ENCODE assay signal across 8 cellular contexts in the genomic region with DNA sequence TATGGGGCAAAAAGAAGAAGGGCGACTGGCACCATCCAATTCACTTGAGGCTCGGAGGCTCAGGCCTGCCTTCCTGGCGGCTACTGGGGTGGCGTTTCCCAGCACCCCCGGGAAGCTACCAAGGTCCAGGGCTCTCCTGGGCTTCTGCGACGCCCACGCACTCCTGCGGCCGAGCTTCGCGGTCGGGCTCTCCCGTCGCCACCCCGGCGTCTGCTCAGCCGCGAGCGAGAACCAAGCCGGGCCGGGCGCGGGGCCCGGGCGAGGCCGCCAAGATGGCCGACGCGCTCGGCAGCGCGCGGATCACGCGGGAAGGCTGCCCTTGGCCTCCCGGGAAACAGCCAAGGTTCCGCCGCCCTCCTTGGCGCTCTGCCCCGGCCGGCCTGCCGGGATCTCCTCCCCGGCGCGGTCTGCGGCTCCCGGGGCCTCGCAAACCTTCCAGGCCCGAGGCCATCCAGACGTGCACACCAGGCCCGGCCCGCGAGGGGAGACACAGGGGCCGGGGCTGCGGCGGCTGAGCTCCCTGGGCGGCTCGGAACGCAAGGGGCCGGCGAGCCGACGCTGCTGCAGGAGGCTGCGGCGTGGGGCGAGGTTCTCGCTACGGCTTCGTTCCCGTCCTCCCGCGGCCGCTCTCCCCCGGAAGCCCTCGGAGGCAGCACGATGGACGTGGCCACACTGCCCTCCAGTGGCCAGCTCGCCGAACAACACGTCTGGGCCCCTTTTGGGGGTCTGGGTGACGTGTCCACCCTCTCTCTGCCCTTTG. TPM values are rescaled to one million over a fixed set of nuclear protein-coding genes. Genes with fewer than 3 reads are reported as not detected.
DNase-seq lines count a peak whose midpoint lies in the region; ATAC-seq and TF ChIP-seq lines count a peak whose summit lies in the region.

No MANE protein-coding gene starts in this region.

- TF ChIP-seq CTCF in GM13976 (IDR thresholded peaks at IDR 0.05; ENCODE audit: borderline replicate concordance, control extremely low read depth, extremely low read depth, insufficient read depth, missing control alignments) (peak; percentile 86), astrocyte of the cerebellum (IDR thresholded peaks at IDR 0.05; ENCODE audit: low read depth, low read length, missing control alignments) (peak; percentile 81)

- in situ Hi-C loops in GM13976 (cut with MboI; ENCODE audit: low sequenced_read_pairs, unreplicated experiment): loop anchor here (5.0 kb wide), 1 partner anchor 569 kb away; no protein-coding TSS in a partner anchor
- in situ Hi-C loops in astrocyte of the cerebellum (cut with HindIII; ENCODE audit: low sequenced_read_pairs): no loop called here

- ATAC-seq in HG02870 (IDR thresholded peaks at IDR 0.05; ENCODE audit: unreplicated experiment): peak; percentile 41
- peak; percentile 87 for ATAC-seq in sciatic nerve
- ATAC-seq in GM21447 (IDR thresholded peaks at IDR 0.05; ENCODE audit: unreplicated experiment): no peak

- DNase-seq in GM13976 (ENCODE audit: low spot score) (peak; percentile 90), NCI-H146 treated with DMSO at 0.1 percent for 48 hours (lab: John Stamatoyannopoulos, UW; ENCODE audit: unreplicated experiment) (peak; percentile 53), T1000 (lab: John Stamatoyannopoulos, UW) (peak; percentile 92), astrocyte of the cerebellum (ENCODE audit: low read depth) (peak; percentile 80), hippocampal formation (lab: John Stamatoyannopoulos, UW) (peak; percentile 88 to 89), sciatic nerve (ENCODE audit: low spot score) (peak; percentile 95)

- intact Hi-C loops in sciatic nerve (cut with DNase I): loop anchor here (5.0 kb wide), 1 partner anchor 569 kb away; no protein-coding TSS in a partner anchor

- H3K4me3 ChIP-seq in astrocyte of the cerebellum (ENCODE audit: low read depth, low read length): peak overlapping the region; percentile 31

RNA-seq across cellular contexts. Expression of a gene that starts 23.5 kb away (rescaled TPM):
- 434 TPM for total RNA-seq in sciatic nerve
